Comparison of ENCODE assay signal across 13 cellular contexts in the genomic region with DNA sequence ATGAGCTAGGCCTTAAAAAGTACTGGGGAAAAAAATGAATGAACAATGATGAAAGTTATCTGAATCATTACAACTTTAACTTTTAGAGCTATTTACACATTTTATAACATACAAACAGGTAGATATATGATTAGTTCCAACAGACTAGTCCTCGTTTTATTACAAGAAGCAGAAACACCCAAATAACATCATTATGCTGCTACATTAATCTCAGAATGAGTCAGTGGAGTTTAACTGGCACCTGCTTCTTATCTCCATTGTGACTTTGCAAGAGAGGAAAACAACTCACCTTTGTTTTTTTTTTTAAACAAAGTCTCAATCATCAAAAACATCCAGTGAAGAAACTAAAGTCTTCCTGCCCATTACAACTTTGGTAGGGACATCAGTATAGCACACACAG. TPM values are rescaled to one million over a fixed set of nuclear protein-coding genes. Genes with fewer than 3 reads are reported as not detected.
DNase-seq lines count a peak whose midpoint lies in the region; ATAC-seq, FAIRE-seq and TF ChIP-seq lines count a peak whose summit lies in the region.
"Had no signal": no experiment of that assay in that cellular context is flagged by ENCODE, and none has a peak within 500 bp of the region (broad histone marks: within the 10 kb centered on the region; RNA-seq: fewer than 3 reads in every experiment).

No MANE protein-coding gene starts in this region.

- no peaks in the 10 kb centered on the region for H3K36me3 ChIP-seq in skeletal muscle tissue (ENCODE audit: control insufficient read depth in 3 of 3, insufficient read depth in 3 of 3, low read length in 3 of 3)
- no peaks in the 10 kb centered on the region for H3K36me3 ChIP-seq in esophagus squamous epithelium
- H3K36me3 ChIP-seq in mesenchymal stem cell (ENCODE audit: control insufficient read depth in 1 of 2, insufficient read depth in 2 of 2, low read depth in 1 of 2, low read length in 2 of 2) = no peaks in the 10 kb centered on the region
- H3K36me3 ChIP-seq: tibial artery had no signal

- H4K8ac ChIP-seq in mesenchymal stem cell (ENCODE audit: low read length) = no peak overlapping the region

- H3K4me1 Mint-ChIP-seq in activated naive CD8-positive, alpha-beta T cell treated with anti-CD3 and anti-CD28 coated beads, Interleukin-2, amount 10 ng/mL, durations not matched to agents 7 days and 5 days = peaks cover 61% of the 10 kb centered on the region

- peaks cover 27 to 62% (median 38%) of the 10 kb centered on the region in 3 donors for H3K4me1 ChIP-seq in skeletal muscle tissue (ENCODE audit: control insufficient read depth in 3 of 3, insufficient read depth in 3 of 3, low read length in 3 of 3)
- peaks cover 0 to 6% (median 0%) of the 10 kb centered on the region in 3 donors for H3K4me1 ChIP-seq in esophagus squamous epithelium
- no peaks in the 10 kb centered on the region for H3K4me1 ChIP-seq in mesenchymal stem cell (ENCODE audit: control insufficient read depth, insufficient read depth, low read depth, low read length)
- H3K4me1 ChIP-seq: tibial artery had no signal

- H3K27me3 ChIP-seq in skeletal muscle tissue (ENCODE audit: control insufficient read depth in 3 of 3, insufficient read depth in 3 of 3, low read length in 3 of 3) (no peaks in the 10 kb centered on the region), esophagus squamous epithelium (no peaks in the 10 kb centered on the region), mesenchymal stem cell (ENCODE audit: control insufficient read depth in 1 of 2, insufficient read depth in 1 of 2, low read length in 2 of 2) (peaks cover 5 to 10% of the 10 kb centered on the region in 2 experiments)
- H3K27me3 ChIP-seq: tibial artery had no signal

- no peak overlapping the region for H3K18ac ChIP-seq in mesenchymal stem cell (ENCODE audit: low read depth in 1 of 2, low read length in 2 of 2)

- H3K14ac ChIP-seq in mesenchymal stem cell (ENCODE audit: low read length in 2 of 2) = no peak overlapping the region

- H3K4me3 Mint-ChIP-seq in activated naive CD8-positive, alpha-beta T cell treated with anti-CD3 and anti-CD28 coated beads, Interleukin-2, amount 10 ng/mL, durations not matched to agents 7 days and 5 days = peak overlapping the region; percentile 28

- H3K4me3 ChIP-seq in skeletal muscle tissue (ENCODE audit: low read length in 3 of 3) (no peak overlapping the region), esophagus squamous epithelium (no peak overlapping the region), mesenchymal stem cell (ENCODE audit: insufficient read depth in 1 of 2, low read depth in 1 of 2, low read length in 2 of 2) (no peak overlapping the region)
- H3K4me3 ChIP-seq: GM23248, tibial artery had no signal

- peaks cover 1% of the 10 kb centered on the region for H3K79me1 ChIP-seq in mesenchymal stem cell (replicated peaks; ENCODE audit: low read length, poor library complexity, severe bottlenecking)

- ATAC-seq in HG02870 (IDR thresholded peaks at IDR 0.05; ENCODE audit: unreplicated experiment) = peak; percentile 15
- ATAC-seq in activated naive CD8-positive, alpha-beta T cell treated with anti-CD3 and anti-CD28 coated beads, Interleukin-2, amount 10 ng/mL, durations not matched to agents 7 days and 5 days (ENCODE audit: low read depth) = no peak
- ATAC-seq: left lobe of liver had no signal

- H3K9me3 Mint-ChIP-seq in activated naive CD8-positive, alpha-beta T cell treated with anti-CD3 and anti-CD28 coated beads, Interleukin-2, amount 10 ng/mL, durations not matched to agents 7 days and 5 days = peaks cover 1% of the 10 kb centered on the region

- H2BK120ac ChIP-seq in mesenchymal stem cell (ENCODE audit: low read depth, low read length) = no peak overlapping the region

- peaks cover 11% of the 10 kb centered on the region for H3K36me3 Mint-ChIP-seq in activated naive CD8-positive, alpha-beta T cell treated with anti-CD3 and anti-CD28 coated beads, Interleukin-2, amount 10 ng/mL, durations not matched to agents 7 days and 5 days

- H3K9me3 ChIP-seq in skeletal muscle tissue (ENCODE audit: control insufficient read depth in 3 of 3, low read length in 3 of 3) = no peaks in the 10 kb centered on the region
- H3K9me3 ChIP-seq in esophagus squamous epithelium = no peaks in the 10 kb centered on the region
- H3K9me3 ChIP-seq in mesenchymal stem cell (ENCODE audit: control insufficient read depth, low read length) = no peaks in the 10 kb centered on the region
- H3K9me3 ChIP-seq: tibial artery had no signal

- no peak overlapping the region for H3K4me2 ChIP-seq in mesenchymal stem cell (ENCODE audit: low read length, poor library complexity, severe bottlenecking)

- intact Hi-C loops in esophagus squamous epithelium (cut with DNase I) = no loop called here

- peak; percentile 60 for FAIRE-seq in GM12891 (lab: Jason Lieb, UNC)

- H3K27me3 Mint-ChIP-seq in activated naive CD8-positive, alpha-beta T cell treated with anti-CD3 and anti-CD28 coated beads, Interleukin-2, amount 10 ng/mL, durations not matched to agents 7 days and 5 days = no peaks in the 10 kb centered on the region

- peak overlapping the region; percentile 13 for H3K27ac Mint-ChIP-seq in activated naive CD8-positive, alpha-beta T cell treated with anti-CD3 and anti-CD28 coated beads, Interleukin-2, amount 10 ng/mL, durations not matched to agents 7 days and 5 days

- H4K91ac ChIP-seq in mesenchymal stem cell (ENCODE audit: low read length) = no peak overlapping the region

- no peak for TF ChIP-seq CTCF in esophagus squamous epithelium (IDR thresholded peaks at IDR 0.05)

- no peak overlapping the region for H2BK12ac ChIP-seq in mesenchymal stem cell (ENCODE audit: low read length in 2 of 2)

- H3K27ac ChIP-seq in skeletal muscle tissue (ENCODE audit: low read depth, low read length) (peak overlapping the region; percentile 9), esophagus squamous epithelium (no peak overlapping the region), mesenchymal stem cell (ENCODE audit: low read length, poor library complexity, severe bottlenecking) (no peak overlapping the region)
- H3K27ac ChIP-seq: GM23248, HL-60, tibial artery had no signal

- H3K23ac ChIP-seq in mesenchymal stem cell (ENCODE audit: low read length in 2 of 2) = no peak overlapping the region

- H3K9ac ChIP-seq in skeletal muscle tissue (ENCODE audit: low read depth in 1 of 3, low read length in 3 of 3) (no peak overlapping the region), mesenchymal stem cell (ENCODE audit: low read length) (no peak overlapping the region)
- H3K9ac ChIP-seq: GM23248 had no signal

- H2AK5ac ChIP-seq in mesenchymal stem cell (ENCODE audit: low read length, severe bottlenecking) = no peak overlapping the region

- POLR2A ChIA-PET in activated naive CD8-positive, alpha-beta T cell treated with anti-CD3 and anti-CD28 coated beads, Interleukin-2, amount 10 ng/mL, durations not matched to agents 7 days and 5 days (lab: Charles Lee) = interaction anchor here (1.6 kb wide), 1 partner anchor 16 kb away, joined by 5 read pairs; the partner anchor contains the start of gene ATP8A1

- H3K4ac ChIP-seq in mesenchymal stem cell (ENCODE audit: low read depth in 1 of 2, low read length in 2 of 2) = no peak overlapping the region

- no peak for TF ChIP-seq POLR2A in GM12891 (IDR thresholded peaks at IDR 0.05; ENCODE audit: low read depth, low read length)
- no peak for TF ChIP-seq POLR2A in esophagus squamous epithelium (IDR thresholded peaks at IDR 0.05)

- DNase-seq in GM12891 (ENCODE audit: insufficient read length, low spot score) (no peak), esophagus squamous epithelium (lab: John Stamatoyannopoulos, UW) (no peak), mesenchymal stem cell (no peak), pons (ENCODE audit: low spot score) (no peak)
- no peak for DNase-seq in activated naive CD8-positive, alpha-beta T cell treated with anti-CD3 and anti-CD28 coated beads, Interleukin-2, amount 10 ng/mL, durations not matched to agents 7 days and 5 days
- DNase-seq: activated gamma-delta T cell, GM23248, SW 1271, tibial artery had no signal

- no peak overlapping the region for H2AFZ ChIP-seq in mesenchymal stem cell (ENCODE audit: low read depth, low read length)
- H2AFZ ChIP-seq: GM23248 had no signal

- WGBS in esophagus squamous epithelium, 2 donors = 42 to 48% methylated on average over 1 of the region's 1 CpG
- WGBS in mesenchymal stem cell = 68% methylated on average over 1 of the region's 1 CpG

- H2BK15ac ChIP-seq in mesenchymal stem cell (ENCODE audit: low read depth, poor library complexity, severe bottlenecking) = no peak overlapping the region

- no peak overlapping the region for H2BK5ac ChIP-seq in mesenchymal stem cell (ENCODE audit: low read depth, low read length, poor library complexity, severe bottlenecking)

TF ChIP-seq in GM12891, 5 proteins besides CTCF, POLR2A, EP300 and RAD21:
- TF ChIP-seq POU2F2 (IDR thresholded peaks at IDR 0.05; ENCODE audit: low read depth, low read length) (no peak), POLR2AphosphoS5 (IDR thresholded peaks at IDR 0.05; ENCODE audit: low read depth, low read length) (no peak)

RNA-seq across cellular contexts. Expression of gene ATP8A1, which starts 15.2 kb away (rescaled TPM):
- 13.4 TPM for polyA plus RNA-seq in GM12891 (2012; ENCODE audit: low read depth, missing spikeins)
- 10 to 100 TPM; 55.3 to 56.3 TPM for total RNA-seq in activated naive CD8-positive, alpha-beta T cell treated with anti-CD3 and anti-CD28 coated beads, Interleukin-2, amount 10 ng/mL, durations not matched to agents 7 days and 5 days
- total RNA-seq in skeletal muscle tissue (39.7 TPM), esophagus squamous epithelium (10 to 100 TPM in 1 of 4 donors, 1 to 10 TPM in 3; 1.9 to 11.8 (median 3.3) TPM)
- 0.43 TPM for polyA plus RNA-seq in mesenchymal stem cell (2013, experiment 1 of 2)
- 0.36 TPM for polyA plus RNA-seq in mesenchymal stem cell (2013, experiment 2 of 2)
